8 cellular contexts compared by ENCODE assay signal in genomic region chr5:147509710-147510651, GRCh38. TPM values are rescaled to one million over a fixed set of nuclear protein-coding genes. Genes with fewer than 3 reads are reported as not detected.
DNase-seq lines count a peak whose midpoint lies in the region; ATAC-seq and TF ChIP-seq lines count a peak whose summit lies in the region.

Gene DPYSL3 (minus strand): TSS chr5:147510068. CDS start chr5:147509858, 210 bp downstream.

- H3K27ac Mint-ChIP-seq in dendritic cell treated with granulocyte-macrophage colony-stimulating factor and Interleukin-4, amounts not matched to agents 40 ng/mL and 50 ng/mL, for 4 days = no peak within 1 kb of the TSS

- peak within 1 kb of the TSS; percentile 6 for H3K4me3 Mint-ChIP-seq in dendritic cell treated with granulocyte-macrophage colony-stimulating factor and Interleukin-4, amounts not matched to agents 40 ng/mL and 50 ng/mL, for 4 days

- no peaks in the 10 kb centered on the region for H3K27me3 ChIP-seq in AG04450 (ENCODE audit: control insufficient read depth, insufficient read depth, low read length)

- intact Hi-C loops in dendritic cell treated with granulocyte-macrophage colony-stimulating factor and Interleukin-4, amounts not matched to agents 40 ng/mL and 50 ng/mL, for 4 days (cut with micrococcal nuclease) = no loop called here

- POLR2A ChIA-PET in AG04450 (lab: Yijun Ruan, JAX) = interaction anchor here (0.6 to 1.1 kb wide), 5 partner anchors 41 to 56 kb away, joined by 3 read pairs; no protein-coding TSS in a partner anchor

- peak; percentile 38 for TF ChIP-seq CTCF in AG04450 (IDR thresholded peaks at IDR 0.05; ENCODE audit: low read depth, low read length)

- H3K9me3 Mint-ChIP-seq in dendritic cell treated with granulocyte-macrophage colony-stimulating factor and Interleukin-4, amounts not matched to agents 40 ng/mL and 50 ng/mL, for 4 days = no peaks in the 10 kb centered on the region

- no peaks in the 10 kb centered on the region for H3K36me3 Mint-ChIP-seq in dendritic cell treated with granulocyte-macrophage colony-stimulating factor and Interleukin-4, amounts not matched to agents 40 ng/mL and 50 ng/mL, for 4 days (ENCODE audit: low read depth)

- ATAC-seq in GM21360 (IDR thresholded peaks at IDR 0.05; ENCODE audit: unreplicated experiment) = peak; percentile 73
- no peak for ATAC-seq in HG02763 (IDR thresholded peaks at IDR 0.05; ENCODE audit: unreplicated experiment)
- no peak for ATAC-seq in HG03097 (IDR thresholded peaks at IDR 0.05; ENCODE audit: low FRiP score, unreplicated experiment)

- peak within 1 kb of the TSS; percentile 60 for H3K27ac ChIP-seq in AG04450 (ENCODE audit: low read depth, low read length)

- CTCF ChIA-PET in AG04450 (lab: Charles Lee) = interaction anchor here (0.9 to 1.7 kb wide), 4 partner anchors 8 to 67 kb away, joined by 3 to 5 read pairs (median 4); no protein-coding TSS in a partner anchor

- H3K27me3 Mint-ChIP-seq in dendritic cell treated with granulocyte-macrophage colony-stimulating factor and Interleukin-4, amounts not matched to agents 40 ng/mL and 50 ng/mL, for 4 days = peaks cover 51% of the 10 kb centered on the region

- peaks cover 12% of the 10 kb centered on the region for H3K4me1 Mint-ChIP-seq in dendritic cell treated with granulocyte-macrophage colony-stimulating factor and Interleukin-4, amounts not matched to agents 40 ng/mL and 50 ng/mL, for 4 days (ENCODE audit: low read depth)

- H3K4me3 ChIP-seq in AG04450 (ENCODE audit: low read depth, low read length) = peak within 1 kb of the TSS; percentile 89

- no peaks in the 10 kb centered on the region; the same call in 1 of the 2 replicates for H3K9me3 ChIP-seq in AG04450 (ENCODE audit: control insufficient read depth, insufficient read depth, low read length)

- DNase-seq in AG04450 (ENCODE audit: low read depth, low spot score) (peak; percentile 41), NCI-H774 (lab: John Stamatoyannopoulos, UW) (peak; percentile 77), kidney glomerular epithelial cell (lab: John Stamatoyannopoulos, UW) (peak; percentile 56)
- peak; percentile 24 for DNase-seq in stimulated activated CD8-positive, alpha-beta memory T cell treated with anti-CD3 and anti-CD28 coated beads, Interleukin-4, amount 100 ng/mL, for 48 hours

RNA-seq across cellular contexts. Expression of gene DPYSL3, which starts in this region (rescaled TPM):
- polyA plus RNA-seq in AG04450 (2011; rRNA removed) = 136 and 139 TPM in 2 replicates
- polyA minus RNA-seq in AG04450 (2011; rRNA and poly(A)+ RNA removed) = 146 and 147 TPM in 2 replicates

Comparison
In these comparisons a context has a peak if more than half of its experiments do, and no peak if none do; other contexts are left out.
1. DNase-seq: peak in every context shown above with its lines; median percentile 77 in NCI-H774; 56 in kidney glomerular epithelial cell; 41 in AG04450; 24 in stimulated activated CD8-positive, alpha-beta memory T cell treated with anti-CD3 and anti-CD28 coated beads, Interleukin-4, amount 100 ng/mL, for 48 hours.